Comparison of ENCODE assay signal across 31 cellular contexts in the genomic region with DNA sequence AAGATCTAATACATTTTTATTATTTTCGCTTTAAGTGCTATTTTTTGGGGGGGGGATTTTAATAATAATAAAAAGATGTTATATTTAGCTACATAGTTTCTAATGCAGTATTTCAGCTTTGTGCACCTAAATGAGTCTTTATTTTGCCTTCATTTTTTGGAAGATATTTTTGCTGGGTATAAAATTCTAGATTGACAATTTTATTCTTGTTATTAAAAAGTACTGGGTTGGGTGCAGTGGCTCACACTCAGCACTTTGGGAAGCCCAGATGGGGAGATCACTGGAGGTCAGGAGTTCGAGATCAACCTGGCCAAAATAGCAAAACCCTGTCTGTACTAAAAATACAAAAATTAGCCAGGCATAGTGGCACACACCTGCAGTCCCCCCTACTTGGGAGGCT.
DNase-seq lines count a peak whose midpoint lies in the region; ATAC-seq, FAIRE-seq and TF ChIP-seq lines count a peak whose summit lies in the region.
"Had no signal": no experiment of that assay in that cellular context is flagged by ENCODE, and none has a peak within 500 bp of the region (broad histone marks: within the 10 kb centered on the region; RNA-seq: fewer than 3 reads in every experiment).

No MANE protein-coding gene starts in this region.

- no peaks in the 10 kb centered on the region for H3K79me2 ChIP-seq in HepG2 (ENCODE audit: insufficient read depth, low read length)
- no peaks in the 10 kb centered on the region for H3K79me2 ChIP-seq in K562 (ENCODE audit: control insufficient read depth, insufficient read depth, low read length)

- H3K36me3 ChIP-seq in HepG2 (replicated peaks in 1 of 2; ENCODE audit: control insufficient read depth in 1 of 2, insufficient read depth in 2 of 2, low read length in 2 of 2): no peaks in the 10 kb centered on the region
- no peaks in the 10 kb centered on the region for H3K36me3 ChIP-seq in right lobe of liver
- no peaks in the 10 kb centered on the region for H3K36me3 ChIP-seq in K562 (ENCODE audit: control insufficient read depth, insufficient read depth, low read length)
- H3K36me3 ChIP-seq in kidney (ENCODE audit: control insufficient read depth in 1 of 2, insufficient read depth in 2 of 2, low read length in 2 of 2): no peaks in the 10 kb centered on the region
- H3K36me3 ChIP-seq: BE2C; BLaER1; BLaER1 treated with 17β-estradiol and CSF1 and Interleukin-3, amounts not matched to agents 10 nM and 100 nM had no signal

- ATAC-seq in HepG2: no peak
- no peak for ATAC-seq in right lobe of liver
- ATAC-seq in K562: no peak
- ATAC-seq: A549; CD8-positive, alpha-beta T cell had no signal

- TF ChIP-seq CTCF in HepG2 (CRISPR knock-in tag; IDR thresholded peaks at IDR 0.05): no peak
- no peak for TF ChIP-seq CTCF in right lobe of liver (IDR thresholded peaks at IDR 0.05)
- TF ChIP-seq CTCF in K562 (IDR thresholded peaks at IDR 0.05 in 2 of 3, conservative IDR thresholded peaks at IDR 0.05 in 1 of 3; ENCODE audit: insufficient read depth in 2 of 3, low read depth in 1 of 3, low read length in 3 of 3): no peak
- TF ChIP-seq CTCF in kidney (IDR thresholded peaks at IDR 0.05; ENCODE audit: borderline replicate concordance, extremely low read depth, insufficient read depth): no peak

- intact Hi-C loops in HepG2 (cut with micrococcal nuclease; ENCODE audit: unreplicated experiment): no loop called here
- intact Hi-C loops in right lobe of liver (cut with DNase I): no loop called here
- intact Hi-C loops in K562 (cut with micrococcal nuclease): no loop called here
- intact Hi-C loops in kidney (cut with DNase I): no loop called here

- H3K9ac ChIP-seq in HepG2 (ENCODE audit: insufficient read depth, low read depth, low read length): no peak overlapping the region
- no peak overlapping the region for H3K9ac ChIP-seq in K562 (ENCODE audit: insufficient read depth in 1 of 2, low read depth in 2 of 2, low read length in 2 of 2)
- H3K9ac ChIP-seq in kidney (ENCODE audit: low read length in 2 of 2): no peak overlapping the region
- H3K9ac ChIP-seq: BLaER1; BLaER1 treated with 17β-estradiol and CSF1 and Interleukin-3, amounts not matched to agents 10 nM and 100 nM had no signal

- DNase-seq in HepG2 (ENCODE audit: low spot score) (no peak), right lobe of liver (no peak), K562 (ENCODE audit: extremely low read depth in 1 of 4, low spot score in 3 of 4) (no peak), kidney (no peak)
- DNase-seq: 8988T; ACHN; AML-193; BE2C; C1 segment of cervical spinal cord; Caco-2; Calu3; CD4-positive, alpha-beta memory T cell; CD4-positive, alpha-beta T cell; CD4-positive, CD25-positive, alpha-beta regulatory T cell; CD8-positive, alpha-beta memory T cell; CD8-positive, alpha-beta T cell; COR-L47; DMS 273 treated with DMSO at 0.1 percent for 48 hours; DMS153; DMS53; DMS79; DMS79 treated with DMSO at 0.1 percent for 48 hours; DND-41; EL had no signal

- H3K27ac ChIP-seq in HepG2 (ENCODE audit: extremely low read length, insufficient read depth, low read length) (no peak overlapping the region), right lobe of liver (no peak overlapping the region), K562 (ENCODE audit: extremely low read depth, low read depth, low read length) (no peak overlapping the region), kidney (ENCODE audit: low read depth in 2 of 2, low read length in 2 of 2) (no peak overlapping the region)
- H3K27ac ChIP-seq: 22Rv1; A549; BLaER1; BLaER1 treated with 17β-estradiol and CSF1 and Interleukin-3, amounts not matched to agents 10 nM and 100 nM; C4-2B had no signal

- H3K9me1 ChIP-seq in K562 (ENCODE audit: control insufficient read depth, insufficient read depth, low read length): no peaks in the 10 kb centered on the region

- H3K4me1 ChIP-seq in HepG2 (ENCODE audit: insufficient read depth, low read length): no peaks in the 10 kb centered on the region
- no peaks in the 10 kb centered on the region for H3K4me1 ChIP-seq in right lobe of liver
- no peaks in the 10 kb centered on the region for H3K4me1 ChIP-seq in K562 (replicated peaks in 1 of 2; ENCODE audit: control insufficient read depth in 2 of 2, insufficient read depth in 2 of 2, low read length in 2 of 2)
- no peaks in the 10 kb centered on the region for H3K4me1 ChIP-seq in kidney (ENCODE audit: control insufficient read depth in 1 of 2, insufficient read depth in 1 of 2, low read depth in 1 of 2, low read length in 2 of 2)
- H3K4me1 ChIP-seq: A549; BE2C; BLaER1; BLaER1 treated with 17β-estradiol and CSF1 and Interleukin-3, amounts not matched to agents 10 nM and 100 nM; Caco-2 had no signal

- H3K4me3 ChIP-seq in HepG2 (replicated peaks in 1 of 3; ENCODE audit: insufficient read depth in 1 of 3, low read depth in 2 of 3, low read length in 3 of 3) (no peak overlapping the region), right lobe of liver (no peak overlapping the region), K562 (no peak overlapping the region), kidney (ENCODE audit: low read length in 2 of 2) (no peak overlapping the region)
- H3K4me3 ChIP-seq: A549; BLaER1; BLaER1 treated with 17β-estradiol and CSF1 and Interleukin-3, amounts not matched to agents 10 nM and 100 nM had no signal

- no peak for TF ChIP-seq RAD21 in HepG2 (CRISPR knock-in tag; IDR thresholded peaks at IDR 0.05)
- no peak for TF ChIP-seq RAD21 in K562 (CRISPR knock-in tag; conservative IDR thresholded peaks at IDR 0.05 in 1 of 2, IDR thresholded peaks at IDR 0.05 in 1 of 2)

- H3K4me2 ChIP-seq in HepG2 (ENCODE audit: low read depth, low read length): no peak overlapping the region
- H3K4me2 ChIP-seq in K562 (ENCODE audit: insufficient read depth, low read length): no peak overlapping the region
- H3K4me2 ChIP-seq: A549; BLaER1; BLaER1 treated with 17β-estradiol and CSF1 and Interleukin-3, amounts not matched to agents 10 nM and 100 nM had no signal

- H2AFZ ChIP-seq in HepG2 (ENCODE audit: low read length) (no peak overlapping the region), K562 (ENCODE audit: low read depth, low read length) (no peak overlapping the region)

- H3K9me3 ChIP-seq in HepG2 (ENCODE audit: low read length): peaks cover 21% of the 10 kb centered on the region
- peaks cover 0 to 6% (median 0%) of the 10 kb centered on the region in 4 donors for H3K9me3 ChIP-seq in right lobe of liver
- no peaks in the 10 kb centered on the region for H3K9me3 ChIP-seq in K562 (replicated peaks; ENCODE audit: control insufficient read depth, insufficient read depth, low read depth, low read length)
- H3K9me3 ChIP-seq in kidney (ENCODE audit: control insufficient read depth in 1 of 2, low read length in 2 of 2): peaks cover 0 to 7% of the 10 kb centered on the region in 2 donors
- H3K9me3 ChIP-seq: BE2C had no signal

- CTCF ChIA-PET in HepG2 (lab: Yijun Ruan, JAX; ENCODE audit: low intra/inter-chr PET ratio, low total read pairs): no interaction called here
- CTCF ChIA-PET in K562 (lab: Yijun Ruan, JAX; ENCODE audit: low intra/inter-chr PET ratio): no interaction called here

- no peak for TF ChIP-seq POLR2A in HepG2 (IDR thresholded peaks at IDR 0.05; ENCODE audit: insufficient read depth in 1 of 2, low read depth in 2 of 2, low read length in 2 of 2)
- TF ChIP-seq POLR2A in right lobe of liver (IDR thresholded peaks at IDR 0.05): no peak
- no peak for TF ChIP-seq POLR2A in K562 (conservative IDR thresholded peaks at IDR 0.05)

- no TSS peak for BruUV-seq in HepG2 (replicated peaks; lab: Mats Ljungman, UMichigan)
- BruUV-seq in K562 (replicated peaks; lab: Mats Ljungman, UMichigan): no TSS peak

- POLR2A ChIA-PET in HepG2 (lab: Yijun Ruan, JAX): no interaction called here
- POLR2A ChIA-PET in K562 (lab: Yijun Ruan, JAX): no interaction called here

- TF ChIP-seq EP300 in HepG2 (IDR thresholded peaks at IDR 0.05; ENCODE audit: low read depth in 2 of 2, low read length in 2 of 2) (no peak), HepG2 (CRISPR knock-in tag; IDR thresholded peaks at IDR 0.05; ENCODE audit: borderline replicate concordance) (no peak), K562 (IDR thresholded peaks at IDR 0.05; ENCODE audit: low read length) (no peak)

- H3K27me3 ChIP-seq in HepG2 (ENCODE audit: control insufficient read depth in 1 of 2, insufficient read depth in 2 of 2, low read length in 2 of 2): no peaks in the 10 kb centered on the region; a peak in 1 of 5 replicates
- H3K27me3 ChIP-seq in right lobe of liver: no peaks in the 10 kb centered on the region
- no peaks in the 10 kb centered on the region for H3K27me3 ChIP-seq in K562 (ENCODE audit: control insufficient read depth in 2 of 2, insufficient read depth in 2 of 2, low read length in 2 of 2)
- H3K27me3 ChIP-seq: BE2C; BLaER1; BLaER1 treated with 17β-estradiol and CSF1 and Interleukin-3, amounts not matched to agents 10 nM and 100 nM had no signal

- FAIRE-seq in HepG2 (lab: Jason Lieb, UNC) (no peak), K562 (lab: Jason Lieb, UNC) (no peak), kidney (lab: Jason Lieb, UNC) (no peak)
- FAIRE-seq: A204.1, A549, D721Med had no signal

- 2% methylated on average over 2 of the region's 2 CpGs for WGBS in HepG2 (ENCODE audit: low lambda C conversion rate)
- WGBS in right lobe of liver (ENCODE audit: insufficient coverage, low coverage, low lambda C conversion rate, missing lambda C conversion rate): 43% methylated on average over 2 of the region's 2 CpGs
- WGBS in K562 (ENCODE audit: insufficient coverage, low coverage, missing lambda C conversion rate): 0% methylated on average over 2 of the region's 2 CpGs

- in situ Hi-C loops in HepG2 (cut with HindIII; ENCODE audit: extremely low pct_ligation_motif_present, low pct_unique_long_range_greater_than_20kb) (no loop called here), K562 (cut with MboI) (no loop called here)

- no peaks in the 10 kb centered on the region for H4K20me1 ChIP-seq in HepG2 (ENCODE audit: insufficient read depth, low read length)
- H4K20me1 ChIP-seq in K562 (replicated peaks; ENCODE audit: control insufficient read depth, insufficient read depth, low read length): no peaks in the 10 kb centered on the region
- H4K20me1 ChIP-seq: BLaER1; BLaER1 treated with 17β-estradiol and CSF1 and Interleukin-3, amounts not matched to agents 10 nM and 100 nM had no signal

TF ChIP-seq in HepG2, 621 proteins besides CTCF, POLR2A, EP300 and RAD21:
- TF ChIP-seq CCAR2 (optimal IDR thresholded peaks at IDR 0.05; ENCODE audit: low read depth, low read length) (no peak), ZNF430 (CRISPR knock-in tag; IDR thresholded peaks at IDR 0.05) (no peak), ZFP1 (CRISPR knock-in tag; IDR thresholded peaks at IDR 0.05) (peak; percentile 75; the same call in 1 of the 2 replicates), ZNF572 (CRISPR knock-in tag; IDR thresholded peaks at IDR 0.05) (no peak)

TF ChIP-seq in K562, 482 proteins besides CTCF, POLR2A, EP300 and RAD21 (continues in another document):
- peak; percentile 68; the same call in 1 of the 2 replicates for TF ChIP-seq ZFP1 (CRISPR knock-in tag; IDR thresholded peaks at IDR 0.05)
- TF ChIP-seq RBM25 (IDR thresholded peaks at IDR 0.05; ENCODE audit: low read depth, low read length, severe bottlenecking): no peak
